ENCODE assay signal across 1 cellular context in the genomic region with DNA sequence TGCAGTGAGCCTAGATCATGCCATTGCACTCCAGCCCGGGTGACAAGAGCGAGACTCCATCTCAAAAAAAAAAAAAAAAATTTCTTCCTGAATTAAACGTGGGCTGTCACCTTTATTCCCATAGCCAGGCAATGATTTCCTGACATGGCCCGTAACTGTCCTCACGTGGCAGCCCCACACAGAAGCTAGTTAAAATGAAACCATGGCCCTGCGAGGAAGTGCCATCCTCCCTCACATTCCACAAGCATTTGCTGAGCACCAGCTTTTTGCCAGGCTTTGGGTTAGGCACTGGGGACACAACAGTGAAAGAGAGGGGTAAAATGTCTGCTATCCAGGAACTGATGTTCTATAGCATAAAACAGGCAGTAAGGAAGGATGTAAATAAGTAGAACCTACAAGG.
TF ChIP-seq lines count a peak whose summit lies in the region.

No MANE protein-coding gene starts in this region.

TF ChIP-seq in HepG2, 621 proteins besides CTCF, POLR2A, EP300 and RAD21:
- TF ChIP-seq GATA4 (IDR thresholded peaks at IDR 0.05; ENCODE audit: borderline replicate concordance, low read depth) (no peak), PCBP2 (optimal IDR thresholded peaks at IDR 0.05; ENCODE audit: low read depth, low read length, poor library complexity, severe bottlenecking) (no peak)
- TF ChIP-seq, protein P1, sequence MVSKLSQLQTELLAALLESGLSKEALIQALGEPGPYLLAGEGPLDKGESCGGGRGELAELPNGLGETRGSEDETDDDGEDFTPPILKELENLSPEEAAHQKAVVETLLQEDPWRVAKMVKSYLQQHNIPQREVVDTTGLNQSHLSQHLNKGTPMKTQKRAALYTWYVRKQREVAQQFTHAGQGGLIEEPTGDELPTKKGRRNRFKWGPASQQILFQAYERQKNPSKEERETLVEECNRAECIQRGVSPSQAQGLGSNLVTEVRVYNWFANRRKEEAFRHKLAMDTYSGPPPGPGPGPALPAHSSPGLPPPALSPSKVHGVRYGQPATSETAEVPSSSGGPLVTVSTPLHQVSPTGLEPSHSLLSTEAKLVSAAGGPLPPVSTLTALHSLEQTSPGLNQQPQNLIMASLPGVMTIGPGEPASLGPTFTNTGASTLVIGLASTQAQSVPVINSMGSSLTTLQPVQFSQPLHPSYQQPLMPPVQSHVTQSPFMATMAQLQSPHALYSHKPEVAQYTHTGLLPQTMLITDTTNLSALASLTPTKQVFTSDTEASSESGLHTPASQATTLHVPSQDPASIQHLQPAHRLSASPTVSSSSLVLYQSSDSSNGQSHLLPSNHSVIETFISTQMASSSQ (IDR thresholded peaks at IDR 0.05; ENCODE audit: low read depth), result no peak
- TF ChIP-seq, protein P1 (CRISPR knock-in tag; IDR thresholded peaks at IDR 0.05; ENCODE audit: borderline replicate concordance), result no peak
